7 cellular contexts compared by ENCODE assay signal in the genomic region with DNA sequence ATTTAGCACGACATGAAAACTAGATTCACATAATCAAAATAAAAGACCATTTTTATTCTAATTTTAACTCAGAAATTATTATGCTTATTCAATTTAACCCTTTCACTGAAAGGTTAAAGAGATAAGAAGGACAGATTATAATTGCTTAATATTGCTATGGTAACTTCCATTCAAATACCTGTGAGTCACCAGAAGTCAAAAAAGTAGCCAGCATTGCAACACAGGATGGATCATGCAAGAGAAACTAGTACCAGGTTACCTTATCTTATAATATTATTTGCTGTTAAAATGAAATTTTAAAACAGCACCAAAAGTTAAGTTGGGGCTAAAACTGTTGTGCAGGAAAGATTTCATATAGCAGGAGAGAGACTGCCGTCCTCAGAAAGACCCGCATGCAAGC. TPM values are rescaled to one million over a fixed set of nuclear protein-coding genes. Genes with fewer than 3 reads are reported as not detected.
"Had no signal": no experiment of that assay in that cellular context is flagged by ENCODE, and none has a peak within 500 bp of the region (broad histone marks: within the 10 kb centered on the region; RNA-seq: fewer than 3 reads in every experiment).

No MANE protein-coding gene starts in this region.

RNA-seq across cellular contexts. Expression of a gene that starts 11.5 kb away (rescaled TPM):
- total RNA-seq: HepG2, K562, MCF 10A, NCI-H460, PC-9, RPMI7951 had no signal
- polyA plus RNA-seq: HepG2, IgD-negative memory B cell had no signal
